Comparison of ENCODE assay signal across 8 cellular contexts in genomic region chr10:21497177-21497807, GRCh38. TPM values are rescaled to one million over a fixed set of nuclear protein-coding genes. Genes with fewer than 3 reads are reported as not detected.
A peak's percentile ranks its signal among the peaks of the same experiment; 100 is the strongest.
DNase-seq lines count a peak whose midpoint lies in the region; ATAC-seq and TF ChIP-seq lines count a peak whose summit lies in the region.

No MANE protein-coding gene starts in this region.

- intact Hi-C loops in dendritic cell treated with granulocyte-macrophage colony-stimulating factor and Interleukin-4, amounts not matched to agents 40 ng/mL and 50 ng/mL, for 4 days (cut with micrococcal nuclease): loop anchor here (5.0 to 10.0 kb wide), 5 partner anchors 35 to 758 kb away; partner anchors contain the start of gene MLLT10
- intact Hi-C loops in left colon (cut with DNase I, micrococcal nuclease): loop anchor here in 1 of 2 donors (5.0 to 10.0 kb wide), 3 partner anchors 230 to 1488 kb away; no protein-coding TSS in a partner anchor

- peaks cover 84% of the 10 kb centered on the region for H3K27me3 Mint-ChIP-seq in dendritic cell treated with granulocyte-macrophage colony-stimulating factor and Interleukin-4, amounts not matched to agents 40 ng/mL and 50 ng/mL, for 4 days

- H3K4me1 Mint-ChIP-seq in dendritic cell treated with granulocyte-macrophage colony-stimulating factor and Interleukin-4, amounts not matched to agents 40 ng/mL and 50 ng/mL, for 4 days (ENCODE audit: low read depth): peaks cover 30% of the 10 kb centered on the region

- peak; percentile 64 to 84 (median 78) for DNase-seq in NCI-H1417 (lab: John Stamatoyannopoulos, UW)
- DNase-seq in NCI-H1417 treated with DMSO at 0.1 percent for 48 hours (lab: John Stamatoyannopoulos, UW): no peak
- peak; percentile 79 to 84 for DNase-seq in Kasumi-1 (lab: John Stamatoyannopoulos, UW)
- DNase-seq in left colon: peak; percentile 93 to 94
- peak; percentile 36 to 53 for DNase-seq in stimulated activated CD4-positive, alpha-beta T cell treated with anti-CD3 and anti-CD28 coated beads, Interleukin-2, amount 100 ng/mL, for 24 hours

- peak overlapping the region; percentile 81 for H3K4me3 Mint-ChIP-seq in dendritic cell treated with granulocyte-macrophage colony-stimulating factor and Interleukin-4, amounts not matched to agents 40 ng/mL and 50 ng/mL, for 4 days

- no peak overlapping the region for H3K27ac Mint-ChIP-seq in dendritic cell treated with granulocyte-macrophage colony-stimulating factor and Interleukin-4, amounts not matched to agents 40 ng/mL and 50 ng/mL, for 4 days

- H3K9me3 Mint-ChIP-seq in dendritic cell treated with granulocyte-macrophage colony-stimulating factor and Interleukin-4, amounts not matched to agents 40 ng/mL and 50 ng/mL, for 4 days: no peaks in the 10 kb centered on the region

- ATAC-seq in SK-N-SH treated with all-trans-retinoic acid at 6 μM for 48 hours: peak; percentile 64
- ATAC-seq in left colon: peak; percentile 77
- no peak for ATAC-seq in HG03108 (IDR thresholded peaks at IDR 0.05; ENCODE audit: unreplicated experiment)

- no peaks in the 10 kb centered on the region for H3K36me3 Mint-ChIP-seq in dendritic cell treated with granulocyte-macrophage colony-stimulating factor and Interleukin-4, amounts not matched to agents 40 ng/mL and 50 ng/mL, for 4 days (ENCODE audit: low read depth)

TF ChIP-seq in SK-N-SH treated with all-trans-retinoic acid at 6 μM for 48 hours, 23 proteins besides CTCF, POLR2A, EP300 and RAD21:
- no peak for TF ChIP-seq CSDC2 (CRISPR knock-in tag; IDR thresholded peaks at IDR 0.05)
- TF ChIP-seq, protein P1, sequence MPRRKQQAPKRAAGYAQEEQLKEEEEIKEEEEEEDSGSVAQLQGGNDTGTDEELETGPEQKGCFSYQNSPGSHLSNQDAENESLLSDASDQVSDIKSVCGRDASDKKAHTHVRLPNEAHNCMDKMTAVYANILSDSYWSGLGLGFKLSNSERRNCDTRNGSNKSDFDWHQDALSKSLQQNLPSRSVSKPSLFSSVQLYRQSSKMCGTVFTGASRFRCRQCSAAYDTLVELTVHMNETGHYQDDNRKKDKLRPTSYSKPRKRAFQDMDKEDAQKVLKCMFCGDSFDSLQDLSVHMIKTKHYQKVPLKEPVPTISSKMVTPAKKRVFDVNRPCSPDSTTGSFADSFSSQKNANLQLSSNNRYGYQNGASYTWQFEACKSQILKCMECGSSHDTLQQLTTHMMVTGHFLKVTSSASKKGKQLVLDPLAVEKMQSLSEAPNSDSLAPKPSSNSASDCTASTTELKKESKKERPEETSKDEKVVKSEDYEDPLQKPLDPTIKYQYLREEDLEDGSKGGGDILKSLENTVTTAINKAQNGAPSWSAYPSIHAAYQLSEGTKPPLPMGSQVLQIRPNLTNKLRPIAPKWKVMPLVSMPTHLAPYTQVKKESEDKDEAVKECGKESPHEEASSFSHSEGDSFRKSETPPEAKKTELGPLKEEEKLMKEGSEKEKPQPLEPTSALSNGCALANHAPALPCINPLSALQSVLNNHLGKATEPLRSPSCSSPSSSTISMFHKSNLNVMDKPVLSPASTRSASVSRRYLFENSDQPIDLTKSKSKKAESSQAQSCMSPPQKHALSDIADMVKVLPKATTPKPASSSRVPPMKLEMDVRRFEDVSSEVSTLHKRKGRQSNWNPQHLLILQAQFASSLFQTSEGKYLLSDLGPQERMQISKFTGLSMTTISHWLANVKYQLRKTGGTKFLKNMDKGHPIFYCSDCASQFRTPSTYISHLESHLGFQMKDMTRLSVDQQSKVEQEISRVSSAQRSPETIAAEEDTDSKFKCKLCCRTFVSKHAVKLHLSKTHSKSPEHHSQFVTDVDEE (CRISPR knock-in tag; IDR thresholded peaks at IDR 0.05): peak; percentile 60; the same call in 1 of the 2 replicates

RNA-seq across cellular contexts. Expression of gene SKIDA1, which starts 28.2 kb away (rescaled TPM):
- under 1 TPM in 1 of 2 donors, not detected in 1; 0.95 TPM for total RNA-seq in left colon

RNA-seq across cellular contexts. Expression of gene MLLT10, which starts 36.7 kb away (rescaled TPM):
- total RNA-seq in left colon: 10 to 100 TPM; 23.8 to 31.5 TPM
